In genomic region chr5:152462021-152462721, GRCh38 we compare ENCODE assay signal across 1 cellular context.
TF ChIP-seq lines count a peak whose summit lies in the region.

No MANE protein-coding gene starts in this region.

TF ChIP-seq in GM23338, 12 proteins besides CTCF, POLR2A, EP300 and RAD21 (continued from another document):
- TF ChIP-seq, protein P1, sequence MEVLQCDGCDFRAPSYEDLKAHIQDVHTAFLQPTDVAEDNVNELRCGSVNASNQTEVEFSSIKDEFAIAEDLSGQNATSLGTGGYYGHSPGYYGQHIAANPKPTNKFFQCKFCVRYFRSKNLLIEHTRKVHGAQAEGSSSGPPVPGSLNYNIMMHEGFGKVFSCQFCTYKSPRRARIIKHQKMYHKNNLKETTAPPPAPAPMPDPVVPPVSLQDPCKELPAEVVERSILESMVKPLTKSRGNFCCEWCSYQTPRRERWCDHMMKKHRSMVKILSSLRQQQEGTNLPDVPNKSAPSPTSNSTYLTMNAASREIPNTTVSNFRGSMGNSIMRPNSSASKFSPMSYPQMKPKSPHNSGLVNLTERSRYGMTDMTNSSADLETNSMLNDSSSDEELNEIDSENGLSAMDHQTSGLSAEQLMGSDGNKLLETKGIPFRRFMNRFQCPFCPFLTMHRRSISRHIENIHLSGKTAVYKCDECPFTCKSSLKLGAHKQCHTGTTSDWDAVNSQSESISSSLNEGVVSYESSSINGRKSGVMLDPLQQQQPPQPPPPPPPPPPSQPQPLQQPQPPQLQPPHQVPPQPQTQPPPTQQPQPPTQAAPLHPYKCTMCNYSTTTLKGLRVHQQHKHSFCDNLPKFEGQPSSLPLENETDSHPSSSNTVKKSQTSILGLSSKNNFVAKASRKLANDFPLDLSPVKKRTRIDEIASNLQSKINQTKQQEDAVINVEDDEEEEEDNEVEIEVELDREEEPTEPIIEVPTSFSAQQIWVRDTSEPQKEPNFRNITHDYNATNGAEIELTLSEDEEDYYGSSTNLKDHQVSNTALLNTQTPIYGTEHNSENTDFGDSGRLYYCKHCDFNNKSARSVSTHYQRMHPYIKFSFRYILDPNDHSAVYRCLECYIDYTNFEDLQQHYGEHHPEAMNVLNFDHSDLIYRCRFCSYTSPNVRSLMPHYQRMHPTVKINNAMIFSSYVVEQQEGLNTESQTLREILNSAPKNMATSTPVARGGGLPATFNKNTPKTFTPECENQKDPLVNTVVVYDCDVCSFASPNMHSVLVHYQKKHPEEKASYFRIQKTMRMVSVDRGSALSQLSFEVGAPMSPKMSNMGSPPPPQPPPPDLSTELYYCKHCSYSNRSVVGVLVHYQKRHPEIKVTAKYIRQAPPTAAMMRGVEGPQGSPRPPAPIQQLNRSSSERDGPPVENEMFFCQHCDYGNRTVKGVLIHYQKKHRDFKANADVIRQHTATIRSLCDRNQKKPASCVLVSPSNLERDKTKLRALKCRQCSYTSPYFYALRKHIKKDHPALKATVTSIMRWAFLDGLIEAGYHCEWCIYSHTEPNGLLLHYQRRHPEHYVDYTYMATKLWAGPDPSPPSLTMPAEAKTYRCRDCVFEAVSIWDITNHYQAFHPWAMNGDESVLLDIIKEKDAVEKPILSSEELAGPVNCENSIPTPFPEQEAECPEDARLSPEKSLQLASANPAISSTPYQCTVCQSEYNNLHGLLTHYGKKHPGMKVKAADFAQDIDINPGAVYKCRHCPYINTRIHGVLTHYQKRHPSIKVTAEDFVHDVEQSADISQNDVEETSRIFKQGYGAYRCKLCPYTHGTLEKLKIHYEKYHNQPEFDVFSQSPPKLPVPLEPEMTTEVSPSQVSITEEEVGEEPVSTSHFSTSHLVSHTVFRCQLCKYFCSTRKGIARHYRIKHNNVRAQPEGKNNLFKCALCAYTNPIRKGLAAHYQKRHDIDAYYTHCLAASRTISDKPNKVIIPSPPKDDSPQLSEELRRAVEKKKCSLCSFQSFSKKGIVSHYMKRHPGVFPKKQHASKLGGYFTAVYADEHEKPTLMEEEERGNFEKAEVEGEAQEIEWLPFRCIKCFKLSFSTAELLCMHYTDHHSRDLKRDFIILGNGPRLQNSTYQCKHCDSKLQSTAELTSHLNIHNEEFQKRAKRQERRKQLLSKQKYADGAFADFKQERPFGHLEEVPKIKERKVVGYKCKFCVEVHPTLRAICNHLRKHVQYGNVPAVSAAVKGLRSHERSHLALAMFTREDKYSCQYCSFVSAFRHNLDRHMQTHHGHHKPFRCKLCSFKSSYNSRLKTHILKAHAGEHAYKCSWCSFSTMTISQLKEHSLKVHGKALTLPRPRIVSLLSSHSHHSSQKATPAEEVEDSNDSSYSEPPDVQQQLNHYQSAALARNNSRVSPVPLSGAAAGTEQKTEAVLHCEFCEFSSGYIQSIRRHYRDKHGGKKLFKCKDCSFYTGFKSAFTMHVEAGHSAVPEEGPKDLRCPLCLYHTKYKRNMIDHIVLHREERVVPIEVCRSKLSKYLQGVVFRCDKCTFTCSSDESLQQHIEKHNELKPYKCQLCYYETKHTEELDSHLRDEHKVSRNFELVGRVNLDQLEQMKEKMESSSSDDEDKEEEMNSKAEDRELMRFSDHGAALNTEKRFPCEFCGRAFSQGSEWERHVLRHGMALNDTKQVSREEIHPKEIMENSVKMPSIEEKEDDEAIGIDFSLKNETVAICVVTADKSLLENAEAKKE (CRISPR knock-in tag; IDR thresholded peaks at IDR 0.05), result no peak
- TF ChIP-seq CREB1 (CRISPR knock-in tag; IDR thresholded peaks at IDR 0.05; ENCODE audit: low read depth) (no peak), POLR2AphosphoS5 (IDR thresholded peaks at IDR 0.05; ENCODE audit: low read depth) (no peak), REST (IDR thresholded peaks at IDR 0.05; ENCODE audit: unreplicated experiment) (no peak), STAT1 (IDR thresholded peaks at IDR 0.05; ENCODE audit: unreplicated experiment) (no peak), ETS1 (IDR thresholded peaks at IDR 0.05) (no peak), JUNB (IDR thresholded peaks at IDR 0.05; ENCODE audit: unreplicated experiment) (no peak), EZH2 (IDR thresholded peaks at IDR 0.05; ENCODE audit: low read depth, unreplicated experiment) (no peak)
